In the genomic region with DNA sequence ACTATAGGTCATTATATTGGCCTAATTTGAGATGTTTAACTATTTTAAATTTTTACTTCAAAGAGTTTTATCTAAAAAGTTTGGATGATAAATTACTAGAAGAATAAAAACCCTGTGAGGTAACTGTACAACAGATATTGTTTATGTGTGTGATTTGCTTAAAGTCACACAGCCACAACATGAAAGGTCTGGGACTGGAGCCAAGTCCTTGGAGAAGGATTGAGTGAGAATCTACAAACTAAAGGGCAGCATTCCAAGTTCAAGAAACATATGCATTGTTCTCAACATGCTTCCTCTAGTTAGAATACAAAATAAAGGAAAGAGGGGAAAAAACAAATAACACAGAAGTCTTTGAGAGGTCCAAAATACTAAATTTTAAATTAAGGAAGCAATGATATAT, we compare ENCODE assay signal across 16 cellular contexts.
"Had no signal": no experiment of that assay in that cellular context is flagged by ENCODE, and none has a peak within 500 bp of the region (broad histone marks: within the 10 kb centered on the region; RNA-seq: fewer than 3 reads in every experiment).

No MANE protein-coding gene starts in this region.

- H3K4me1 ChIP-seq: psoas muscle had no signal

- DNase-seq: activated CD4-positive, alpha-beta T cell treated with anti-CD3 and anti-CD28 coated beads, Interleukin-2, amount 50 U/mL, for 1 hour; activated CD4-positive, CD25-positive, alpha-beta regulatory T cell; activated naive CD4-positive, alpha-beta T cell treated with anti-CD3 and anti-CD28 coated beads for 36 hours; activated T-cell treated with anti-CD3 and anti-CD28 coated beads for 4 hours; effector memory CD8-positive, alpha-beta T cell; immature natural killer cell; left colon; occipital lobe; psoas muscle; stimulated activated CD4-positive, alpha-beta T cell treated with anti-CD3 and anti-CD28 coated beads, Interleukin-4, amount 100 ng/mL, for 1 hour; stimulated activated CD8-positive, alpha-beta memory T cell treated with anti-CD3 and anti-CD28 coated beads, Interleukin-4, amount 100 ng/mL, for 48 hours; T-helper 17 cell; upper lobe of right lung had no signal

- H3K9me3 ChIP-seq: psoas muscle, upper lobe of right lung had no signal

- FAIRE-seq: TTC549 had no signal

- H3K27me3 ChIP-seq: upper lobe of right lung had no signal

- H3K36me3 ChIP-seq: upper lobe of right lung had no signal

- H3K27ac ChIP-seq: psoas muscle, upper lobe of right lung had no signal

- ATAC-seq: activated T-helper 17 cell treated with anti-CD3 and anti-CD28 coated beads, Interleukin-2, amount 50 U/mL, for 72 hours; effector memory CD8-positive, alpha-beta T cell; left colon; natural killer cell treated with Interleukin-12 subunit alpha and Interleukin-12 subunit beta and Interleukin-15 and Interleukin-18, amount 100 ng/mL, for 72 hours; psoas muscle; T-helper 17 cell; upper lobe of right lung had no signal

- H3K4me3 ChIP-seq: psoas muscle, upper lobe of right lung had no signal
